8 cellular contexts compared by ENCODE assay signal in genomic region chr11:9600651-9601040, GRCh38. TPM values are rescaled to one million over a fixed set of nuclear protein-coding genes. Genes with fewer than 3 reads are reported as not detected.
A peak's percentile ranks its signal among the peaks of the same experiment; 100 is the strongest.
DNase-seq lines count a peak whose midpoint lies in the region; ATAC-seq and TF ChIP-seq lines count a peak whose summit lies in the region.

No MANE protein-coding gene starts in this region.

- ATAC-seq in GM21423 (IDR thresholded peaks at IDR 0.05; ENCODE audit: unreplicated experiment) = peak; percentile 48
- peak; percentile 25 for ATAC-seq in IMR-90 (ENCODE audit: low read depth)
- ATAC-seq in psoas muscle = no peak

- H2BK15ac ChIP-seq in IMR-90 (ENCODE audit: low read depth, low read length) = peak overlapping the region; percentile 83; the same call in 1 of the 3 replicates

- H3K4me3 Mint-ChIP-seq in endodermal cell = no peak overlapping the region

- intact Hi-C loops in IMR-90 (cut with micrococcal nuclease) (no loop called here), psoas muscle (cut with DNase I) (no loop called here), left ventricle myocardium inferior (cut with micrococcal nuclease) (no loop called here)

- H3K79me1 ChIP-seq in IMR-90 (ENCODE audit: low read depth in 1 of 2, low read length in 2 of 2) = no peaks in the 10 kb centered on the region; a peak in 1 of 4 replicates

- in situ Hi-C loops in IMR-90 (cut with MboI; ENCODE audit: low sequenced_read_pairs) = loop anchor here (25.0 kb wide), 1 partner anchor 712 kb away; the partner anchor contains the start of gene ADM

- TF ChIP-seq RAD21 in IMR-90 (IDR thresholded peaks at IDR 0.05; ENCODE audit: low read length) = no peak

- H3K27ac ChIP-seq in IMR-90 (ENCODE audit: insufficient read depth, low read length) = no peak overlapping the region
- H3K27ac ChIP-seq in endodermal cell (ENCODE audit: low read depth, low read length) = no peak overlapping the region
- H3K27ac ChIP-seq in psoas muscle = no peak overlapping the region
- no peak overlapping the region for H3K27ac ChIP-seq in left ventricle myocardium inferior (replicated peaks)

- WGBS in IMR-90 (ENCODE audit: extremely low coverage in 2 of 2, insufficient read length in 1 of 2), 2 experiments = no CpG with 5 or more reads among the region's 4 CpGs
- 92 to 100% methylated on average over 3 to 4 of the region's 4 CpGs for WGBS in endodermal cell (ENCODE audit: insufficient coverage in 1 of 2, insufficient read length in 1 of 2), 2 experiments
- 91 to 93% (median 91%) methylated on average over 4 of the region's 4 CpGs for WGBS in psoas muscle, 3 donors

- dilution Hi-C loops in IMR-90 (cut with HindIII; ENCODE audit: low sequenced_read_pairs, unreplicated experiment) = no loop called here

- no peaks in the 10 kb centered on the region for H3K27me3 ChIP-seq in IMR-90 (ENCODE audit: control insufficient read depth, insufficient read depth, low read length)
- H3K27me3 ChIP-seq in endodermal cell (ENCODE audit: control insufficient read depth, insufficient read depth, low read length, poor library complexity, severe bottlenecking) = no peaks in the 10 kb centered on the region
- H3K27me3 ChIP-seq in psoas muscle (ENCODE audit: insufficient read depth in 3 of 3, low read length in 2 of 3) = no peaks in the 10 kb centered on the region
- no peaks in the 10 kb centered on the region for H3K27me3 ChIP-seq in left ventricle myocardium inferior (ENCODE audit: low read depth)

- no peak overlapping the region for H4K5ac ChIP-seq in IMR-90 (ENCODE audit: low read depth, low read length)

- no peaks in the 10 kb centered on the region for H4K20me1 ChIP-seq in IMR-90 (ENCODE audit: insufficient read depth, low read length)

- peak overlapping the region; percentile 87 to 89; a peak in 3 of 4 replicates for H4K8ac ChIP-seq in IMR-90 (ENCODE audit: low read depth in 2 of 2, low read length in 2 of 2)

- H3K4me2 ChIP-seq in IMR-90 (ENCODE audit: low read depth, low read length) = no peak overlapping the region

- peaks cover 11% of the 10 kb centered on the region for H3K4me1 ChIP-seq in IMR-90 (ENCODE audit: control insufficient read depth, insufficient read depth, low read length)
- peaks cover 4% of the 10 kb centered on the region for H3K4me1 ChIP-seq in endodermal cell (ENCODE audit: control insufficient read depth, insufficient read depth, low read length)
- H3K4me1 ChIP-seq in psoas muscle = no peaks in the 10 kb centered on the region
- peaks cover 8% of the 10 kb centered on the region for H3K4me1 ChIP-seq in left ventricle myocardium inferior

- no peak overlapping the region for H3K4me3 ChIP-seq in IMR-90 (ENCODE audit: insufficient read depth, low read depth, low read length)
- no peak overlapping the region for H3K4me3 ChIP-seq in endodermal cell (ENCODE audit: low read length)
- no peak overlapping the region for H3K4me3 ChIP-seq in psoas muscle
- no peak overlapping the region for H3K4me3 ChIP-seq in left ventricle myocardium inferior

- no peak overlapping the region for H3K14ac ChIP-seq in IMR-90 (replicated peaks; ENCODE audit: low read depth, low read length)

- no peak overlapping the region for H3K18ac ChIP-seq in IMR-90 (ENCODE audit: low read depth, low read length)

- peak overlapping the region; percentile 93; the same call in 1 of the 2 replicates for H3K4ac ChIP-seq in IMR-90 (ENCODE audit: low read depth, low read length)

- H3K36me3 Mint-ChIP-seq in endodermal cell (ENCODE audit: low read depth) = no peaks in the 10 kb centered on the region

- no peak overlapping the region for H2AK9ac ChIP-seq in IMR-90 (replicated peaks; ENCODE audit: low read depth, low read length, poor library complexity)

- H3K9ac ChIP-seq in IMR-90 (ENCODE audit: low read depth, low read length) = no peak overlapping the region
- H3K9ac ChIP-seq in endodermal cell (ENCODE audit: extremely low read depth, low read length, poor library complexity, severe bottlenecking) = no peak overlapping the region

- no peak overlapping the region for H2AFZ ChIP-seq in IMR-90 (replicated peaks; ENCODE audit: low read length, poor library complexity)

- POLR2A ChIA-PET in IMR-90 (lab: Charles Lee; ENCODE audit: unreplicated experiment) = no interaction called here

- no TSS peak for BruUV-seq in IMR-90 (replicated peaks; lab: Mats Ljungman, UMichigan)

- H3K23ac ChIP-seq in IMR-90 (ENCODE audit: low read depth, low read length) = peak overlapping the region; percentile 92; the same call in 1 of the 2 replicates

- H3K27me3 Mint-ChIP-seq in endodermal cell (ENCODE audit: insufficient read depth) = no peaks in the 10 kb centered on the region

- H2AK5ac ChIP-seq in IMR-90 (ENCODE audit: low read depth, low read length) = peak overlapping the region; percentile 11; the same call in 1 of the 2 replicates

- H3K9me3 ChIP-seq in IMR-90 (ENCODE audit: control insufficient read depth, insufficient read depth, low read length) (no peaks in the 10 kb centered on the region), endodermal cell (ENCODE audit: control insufficient read depth, low read length) (no peaks in the 10 kb centered on the region), psoas muscle (no peaks in the 10 kb centered on the region), left ventricle myocardium inferior (replicated peaks) (no peaks in the 10 kb centered on the region)

- H2BK5ac ChIP-seq in IMR-90 (ENCODE audit: low read depth, low read length, poor library complexity, severe bottlenecking) = peak overlapping the region; percentile 26

- H3K56ac ChIP-seq in IMR-90 (ENCODE audit: extremely low read depth, insufficient read depth, low read length) = no peak overlapping the region

- H3K9me1 ChIP-seq in IMR-90 (ENCODE audit: insufficient read depth, low read length) = peaks cover 18% of the 10 kb centered on the region

- H2BK120ac ChIP-seq in IMR-90 (ENCODE audit: low read depth, low read length) = no peak overlapping the region

- no peak for TF ChIP-seq POLR2A in IMR-90 (IDR thresholded peaks at IDR 0.05; ENCODE audit: low read depth, low read length)

- TF ChIP-seq CTCF in IMR-90 (conservative IDR thresholded peaks at IDR 0.05; ENCODE audit: low read depth, low read length) (no peak), endodermal cell (conservative IDR thresholded peaks at IDR 0.05) (no peak), psoas muscle (IDR thresholded peaks at IDR 0.05) (no peak), left ventricle myocardium inferior (IDR thresholded peaks at IDR 0.05; ENCODE audit: borderline replicate concordance) (no peak)

- CTCF ChIA-PET in IMR-90 (lab: Yijun Ruan, JAX) = interaction anchor here (0.8 to 1.1 kb wide), 2 partner anchors 12 to 45 kb away, joined by 3 to 4 read pairs; no protein-coding TSS in a partner anchor

- H3K9me3 Mint-ChIP-seq in endodermal cell = peaks cover 2% of the 10 kb centered on the region

- no peak overlapping the region for H3K27ac Mint-ChIP-seq in endodermal cell

- H3K4me1 Mint-ChIP-seq in endodermal cell = peaks cover 8% of the 10 kb centered on the region

- H4K91ac ChIP-seq in IMR-90 (ENCODE audit: insufficient read depth, low read depth, low read length) = peak overlapping the region; percentile 23; the same call in 1 of the 2 replicates

- DNase-seq in Daoy (ENCODE audit: low read depth) = peak; percentile 35
- peak; percentile 53 for DNase-seq in IMR-90
- DNase-seq in endodermal cell = peak; percentile 53
- no peak for DNase-seq in psoas muscle
- no peak for DNase-seq in NCI-H2171 (lab: John Stamatoyannopoulos, UW)
- DNase-seq in NCI-H2029 treated with DMSO at 0.1 percent for 48 hours (lab: John Stamatoyannopoulos, UW) = no peak
- DNase-seq in left ventricle myocardium inferior = no peak

- H2BK20ac ChIP-seq in IMR-90 (ENCODE audit: low read depth, low read length) = no peak overlapping the region

- no peaks in the 10 kb centered on the region for H3K36me3 ChIP-seq in IMR-90 (ENCODE audit: control insufficient read depth, insufficient read depth, low read length)
- no peaks in the 10 kb centered on the region for H3K36me3 ChIP-seq in endodermal cell (ENCODE audit: control insufficient read depth, insufficient read depth, low read length)
- H3K36me3 ChIP-seq in psoas muscle (ENCODE audit: insufficient read depth in 1 of 2, low read depth in 1 of 2) = no peaks in the 10 kb centered on the region
- H3K36me3 ChIP-seq in left ventricle myocardium inferior = no peaks in the 10 kb centered on the region

TF ChIP-seq in IMR-90, 13 proteins besides CTCF, POLR2A, EP300 and RAD21 (continues in another document):
- TF ChIP-seq BHLHE40 (IDR thresholded peaks at IDR 0.05; ENCODE audit: low read depth, low read length) (no peak), SMC3 (IDR thresholded peaks at IDR 0.05; ENCODE audit: low read depth, low read length) (no peak), ELK1 (IDR thresholded peaks at IDR 0.05; ENCODE audit: borderline replicate concordance, low read depth, low read length) (no peak), FOS (IDR thresholded peaks at IDR 0.05; ENCODE audit: low read depth, low read length) (no peak), RCOR1 (IDR thresholded peaks at IDR 0.05; ENCODE audit: insufficient replicate concordance, low read length) (no peak), MAZ (IDR thresholded peaks at IDR 0.05; ENCODE audit: borderline replicate concordance, low read depth, low read length) (no peak), CHD1 (IDR thresholded peaks at IDR 0.05; ENCODE audit: low read depth, low read length) (no peak), MXI1 (IDR thresholded peaks at IDR 0.05; ENCODE audit: borderline replicate concordance, low read depth, low read length) (no peak), MAFK (IDR thresholded peaks at IDR 0.05; ENCODE audit: low read depth, low read length) (no peak), NFE2L2 (IDR thresholded peaks at IDR 0.05; ENCODE audit: low read depth, low read length) (no peak)

RNA-seq across cellular contexts. Expression of gene WEE1, which starts 27.2 kb away (rescaled TPM):
- total RNA-seq in Daoy (2014; rRNA removed; shearing (Covaris generic)) = 64.0 and 69.1 TPM in 2 replicates
- total RNA-seq in IMR-90 (2012; rRNA removed) (29.2 and 45.5 TPM in 2 replicates), endodermal cell (10 to 100 TPM; 80.1 to 93.5 TPM), psoas muscle (10 to 100 TPM in 3 of 4 donors, 1 to 10 TPM in 1; 4.8 to 58.6 (median 20.4) TPM), left ventricle myocardium inferior (41.8 TPM)
- polyA plus RNA-seq in IMR-90 (2012; rRNA removed) (20.2 and 26.5 TPM in 2 replicates), psoas muscle (1 to 10 TPM; 4.2 to 8.2 (median 5.3) TPM)
- 3.7 and 5.6 TPM in 2 replicates for polyA plus RNA-seq in IMR-90 (2012; cell fraction: cytosol; rRNA removed)
- 10.9 and 83.2 TPM in 2 replicates for polyA plus RNA-seq in IMR-90 (2012; cell fraction: nucleus; rRNA removed; ENCODE audit: low replicate concordance)
- polyA plus RNA-seq in endodermal cell (2013, experiment 1 of 2) = 72.0 TPM
- polyA plus RNA-seq in endodermal cell (2013, experiment 2 of 2) = 71.9 TPM

Comparison
In these comparisons a context has a peak if more than half of its experiments do, and no peak if none do; other contexts are left out.
1. DNase-seq: peak in Daoy (single experiment), IMR-90 (single experiment) and endodermal cell (single experiment); none in psoas muscle (0 of 2), NCI-H2171 (single experiment), NCI-H2029 treated with DMSO at 0.1 percent for 48 hours (single experiment) and left ventricle myocardium inferior (single experiment).
2. ATAC-seq: peak in GM21423 (single experiment) and IMR-90 (single experiment); none in psoas muscle (0 of 4).